In the genomic region with DNA sequence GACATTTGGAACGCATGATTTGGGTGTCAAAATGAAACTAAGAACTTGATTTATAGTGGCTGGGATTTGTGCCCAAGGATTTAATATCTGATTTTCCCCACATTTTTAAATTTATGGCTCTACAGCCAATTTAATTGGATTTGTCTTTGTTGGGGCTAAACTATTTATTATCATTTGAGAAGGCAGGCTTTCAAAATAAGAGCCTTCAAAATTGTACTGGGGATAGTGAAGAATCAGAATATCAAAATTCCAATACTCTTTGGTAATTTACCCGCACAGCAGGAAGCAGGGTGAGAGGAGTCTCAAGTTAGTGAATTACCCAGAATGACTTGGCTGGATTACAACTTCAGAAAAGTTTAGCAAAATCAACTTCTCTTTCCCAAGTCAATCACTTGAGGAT, we compare ENCODE assay signal across 21 cellular contexts.
"Had no signal": no experiment of that assay in that cellular context is flagged by ENCODE, and none has a peak within 500 bp of the region (broad histone marks: within the 10 kb centered on the region; RNA-seq: fewer than 3 reads in every experiment).

No MANE protein-coding gene starts in this region.

- H3K27me3 Mint-ChIP-seq: activated B cell treated with CpG ODN at 0.5 μM for 24 hours; activated naive CD4-positive, alpha-beta T cell treated with anti-CD3 and anti-CD28 coated beads, Interleukin-2, amount 10 ng/mL, durations not matched to agents 7 days and 5 days; activated naive CD8-positive, alpha-beta T cell treated with anti-CD3 and anti-CD28 coated beads for 36 hours; activated T-helper 17 cell treated with anti-CD3 and anti-CD28 coated beads, Interleukin-2, amount 50 U/mL, for 72 hours had no signal

- H3K27ac Mint-ChIP-seq: activated B cell treated with CpG ODN at 0.5 μM for 24 hours; activated CD4-positive, alpha-beta T cell treated with anti-CD3 and anti-CD28 coated beads, Interleukin-2, amount 10 ng/mL, durations not matched to agents 24 days and 14 days; activated naive CD4-positive, alpha-beta T cell treated with anti-CD3 and anti-CD28 coated beads, Interleukin-2, amount 10 ng/mL, durations not matched to agents 7 days and 5 days; activated naive CD8-positive, alpha-beta T cell treated with anti-CD3 and anti-CD28 coated beads for 36 hours; activated T-helper 17 cell treated with anti-CD3 and anti-CD28 coated beads, Interleukin-2, amount 50 U/mL, for 72 hours; T-cell had no signal

- H3K4me3 ChIP-seq: breast epithelium, coronary artery had no signal

- DNase-seq: activated B cell treated with CpG ODN at 0.5 μM for 24 hours; activated CD4-positive, alpha-beta T cell treated with anti-CD3 and anti-CD28 coated beads for 1 hour; activated CD4-positive, alpha-beta T cell treated with anti-CD3 and anti-CD28 coated beads, Interleukin-2, amount 10 ng/mL, durations not matched to agents 24 days and 14 days; activated CD4-positive, alpha-beta T cell treated with anti-CD3 and anti-CD28 coated beads, Interleukin-2, amount 50 U/mL, for 48 hours; activated gamma-delta T cell treated with Interleukin-2 at 50 U/mL for 16 hours; activated naive CD4-positive, alpha-beta T cell treated with anti-CD3 and anti-CD28 coated beads, Interleukin-2, amount 10 ng/mL, durations not matched to agents 7 days and 5 days; activated naive CD8-positive, alpha-beta T cell treated with anti-CD3 and anti-CD28 coated beads for 36 hours; activated T-cell treated with anti-CD3 and anti-CD28 coated beads, Interleukin-2, amount 50 U/mL, for 4 hours; caudate nucleus; NCI-H1417 treated with DMSO at 0.1 percent for 48 hours; NCI-H187; NCI-H2081 treated with DMSO at 0.1 percent for 48 hours; NCI-H510A; NCI-H526 treated with DMSO at 0.1 percent for 48 hours; SHP77 treated with DMSO at 0.1 percent for 48 hours; T-cell; T-helper 2 cell; T1000 had no signal

- H3K4me3 Mint-ChIP-seq: activated B cell treated with CpG ODN at 0.5 μM for 24 hours; activated CD4-positive, alpha-beta T cell treated with anti-CD3 and anti-CD28 coated beads, Interleukin-2, amount 10 ng/mL, durations not matched to agents 24 days and 14 days; activated naive CD4-positive, alpha-beta T cell treated with anti-CD3 and anti-CD28 coated beads, Interleukin-2, amount 10 ng/mL, durations not matched to agents 7 days and 5 days; activated naive CD8-positive, alpha-beta T cell treated with anti-CD3 and anti-CD28 coated beads for 36 hours; activated T-cell treated with anti-CD3 and anti-CD28 coated beads, Interleukin-2, amount 50 U/mL, for 4 hours; activated T-helper 17 cell treated with anti-CD3 and anti-CD28 coated beads, Interleukin-2, amount 50 U/mL, for 72 hours; T-cell had no signal

- ATAC-seq: activated T-cell treated with anti-CD3 and anti-CD28 coated beads, Interleukin-2, amount 50 U/mL, for 4 hours; activated T-helper 17 cell treated with anti-CD3 and anti-CD28 coated beads, Interleukin-2, amount 50 U/mL, for 72 hours; T-cell had no signal

- H3K9me3 Mint-ChIP-seq: activated B cell treated with CpG ODN at 0.5 μM for 24 hours; activated CD4-positive, alpha-beta T cell treated with anti-CD3 and anti-CD28 coated beads, Interleukin-2, amount 10 ng/mL, durations not matched to agents 24 days and 14 days; activated naive CD4-positive, alpha-beta T cell treated with anti-CD3 and anti-CD28 coated beads, Interleukin-2, amount 10 ng/mL, durations not matched to agents 7 days and 5 days; activated T-cell treated with anti-CD3 and anti-CD28 coated beads, Interleukin-2, amount 50 U/mL, for 4 hours; activated T-helper 17 cell treated with anti-CD3 and anti-CD28 coated beads, Interleukin-2, amount 50 U/mL, for 72 hours had no signal

- H3K9me3 ChIP-seq: breast epithelium had no signal

- H3K4me1 Mint-ChIP-seq: activated B cell treated with CpG ODN at 0.5 μM for 24 hours; activated CD4-positive, alpha-beta T cell treated with anti-CD3 and anti-CD28 coated beads, Interleukin-2, amount 10 ng/mL, durations not matched to agents 24 days and 14 days; activated naive CD4-positive, alpha-beta T cell treated with anti-CD3 and anti-CD28 coated beads, Interleukin-2, amount 10 ng/mL, durations not matched to agents 7 days and 5 days; activated naive CD8-positive, alpha-beta T cell treated with anti-CD3 and anti-CD28 coated beads for 36 hours; activated T-helper 17 cell treated with anti-CD3 and anti-CD28 coated beads, Interleukin-2, amount 50 U/mL, for 72 hours; T-cell had no signal

- H3K36me3 ChIP-seq: breast epithelium had no signal

- H3K27me3 ChIP-seq: breast epithelium had no signal

- H3K36me3 Mint-ChIP-seq: activated naive CD4-positive, alpha-beta T cell treated with anti-CD3 and anti-CD28 coated beads, Interleukin-2, amount 10 ng/mL, durations not matched to agents 7 days and 5 days; activated naive CD8-positive, alpha-beta T cell treated with anti-CD3 and anti-CD28 coated beads for 36 hours; T-cell had no signal

- H3K27ac ChIP-seq: breast epithelium, coronary artery had no signal

- H3K4me1 ChIP-seq: breast epithelium had no signal
